In the genomic region with DNA sequence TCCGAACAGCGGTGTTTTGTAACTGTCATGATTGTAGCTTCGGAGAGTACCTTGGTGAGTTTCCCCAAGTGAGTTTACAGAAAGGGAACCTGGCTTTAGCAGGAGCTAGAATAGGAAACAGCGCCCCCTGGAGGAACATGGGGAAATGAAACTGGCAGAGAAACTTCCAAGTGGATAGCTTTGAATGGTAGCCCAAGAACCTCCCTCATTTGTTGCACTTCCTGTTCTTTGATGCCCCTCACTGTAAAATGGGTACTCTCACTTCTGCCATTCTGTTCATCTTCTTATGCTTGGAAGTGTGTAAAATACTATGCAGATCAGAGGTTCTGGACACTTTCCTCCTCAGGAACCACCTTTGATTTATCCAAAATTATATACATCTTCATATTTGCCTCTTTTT, we compare ENCODE assay signal across 1 cellular context.
TF ChIP-seq lines count a peak whose summit lies in the region.

No MANE protein-coding gene starts in this region.

TF ChIP-seq in K562, 482 proteins besides CTCF, POLR2A, EP300 and RAD21 (continued from another document):
- TF ChIP-seq, protein P1, sequence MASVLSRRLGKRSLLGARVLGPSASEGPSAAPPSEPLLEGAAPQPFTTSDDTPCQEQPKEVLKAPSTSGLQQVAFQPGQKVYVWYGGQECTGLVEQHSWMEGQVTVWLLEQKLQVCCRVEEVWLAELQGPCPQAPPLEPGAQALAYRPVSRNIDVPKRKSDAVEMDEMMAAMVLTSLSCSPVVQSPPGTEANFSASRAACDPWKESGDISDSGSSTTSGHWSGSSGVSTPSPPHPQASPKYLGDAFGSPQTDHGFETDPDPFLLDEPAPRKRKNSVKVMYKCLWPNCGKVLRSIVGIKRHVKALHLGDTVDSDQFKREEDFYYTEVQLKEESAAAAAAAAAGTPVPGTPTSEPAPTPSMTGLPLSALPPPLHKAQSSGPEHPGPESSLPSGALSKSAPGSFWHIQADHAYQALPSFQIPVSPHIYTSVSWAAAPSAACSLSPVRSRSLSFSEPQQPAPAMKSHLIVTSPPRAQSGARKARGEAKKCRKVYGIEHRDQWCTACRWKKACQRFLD (CRISPR knock-in tag; IDR thresholded peaks at IDR 0.05), result no peak
- TF ChIP-seq GTF2E2 (tag; IDR thresholded peaks at IDR 0.05), result no peak
- TF ChIP-seq, protein P2, sequence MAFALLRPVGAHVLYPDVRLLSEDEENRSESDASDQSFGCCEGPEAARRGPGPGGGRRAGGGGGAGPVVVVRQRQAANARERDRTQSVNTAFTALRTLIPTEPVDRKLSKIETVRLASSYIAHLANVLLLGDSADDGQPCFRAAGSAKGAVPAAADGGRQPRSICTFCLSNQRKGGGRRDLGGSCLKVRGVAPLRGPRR (CRISPR knock-in tag; IDR thresholded peaks at IDR 0.05), result no peak
- no peak for TF ChIP-seq TRIM28 (IDR thresholded peaks at IDR 0.05)
TF ChIP-seq in K562: peak in this region for 13.
